1 cellular context compared by ENCODE assay signal in the genomic region with DNA sequence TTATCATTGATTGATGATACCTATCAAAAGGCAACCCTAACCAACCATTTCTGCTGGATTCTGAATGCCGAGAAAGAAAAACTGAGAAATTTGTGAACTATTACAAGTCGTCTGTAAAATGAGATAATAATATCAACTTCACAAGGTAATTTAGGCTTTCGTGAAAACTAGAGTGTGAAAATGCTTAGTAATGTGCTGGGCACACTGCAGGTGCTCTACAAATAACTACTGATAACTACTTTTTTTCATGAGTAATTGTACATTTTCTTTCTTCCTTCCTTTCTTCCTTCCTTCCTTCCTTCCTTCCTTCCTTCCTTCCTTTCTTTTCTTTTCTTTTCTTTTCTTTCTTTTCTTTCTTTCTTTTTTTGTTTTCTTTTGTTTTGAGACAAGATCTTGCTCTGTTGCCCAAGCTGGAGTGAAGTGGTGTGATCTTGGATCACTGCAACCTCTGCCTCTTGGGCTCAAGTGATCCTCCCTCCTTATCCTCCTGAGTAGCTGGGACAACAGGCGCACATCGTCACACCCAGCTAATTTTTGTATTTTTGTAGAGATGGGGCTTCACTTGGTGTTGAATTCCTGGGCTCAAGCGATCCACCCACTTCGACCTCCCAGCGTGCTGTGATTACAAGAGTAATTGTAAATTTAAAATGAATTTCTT.
A peak's percentile ranks its signal among the peaks of the same experiment; 100 is the strongest.
TF ChIP-seq lines count a peak whose summit lies in the region.

No MANE protein-coding gene starts in this region.

TF ChIP-seq in GM12878, 131 proteins besides CTCF, POLR2A, EP300 and RAD21:
- TF ChIP-seq ETV6 (conservative IDR thresholded peaks at IDR 0.05 in 1 of 2, IDR thresholded peaks at IDR 0.05 in 1 of 2; ENCODE audit: borderline replicate concordance in 1 of 2, low read depth in 1 of 2): peak in 1 of 2 experiments; percentile 52; a peak in 1 of 4 replicates
- TF ChIP-seq, protein P1, sequence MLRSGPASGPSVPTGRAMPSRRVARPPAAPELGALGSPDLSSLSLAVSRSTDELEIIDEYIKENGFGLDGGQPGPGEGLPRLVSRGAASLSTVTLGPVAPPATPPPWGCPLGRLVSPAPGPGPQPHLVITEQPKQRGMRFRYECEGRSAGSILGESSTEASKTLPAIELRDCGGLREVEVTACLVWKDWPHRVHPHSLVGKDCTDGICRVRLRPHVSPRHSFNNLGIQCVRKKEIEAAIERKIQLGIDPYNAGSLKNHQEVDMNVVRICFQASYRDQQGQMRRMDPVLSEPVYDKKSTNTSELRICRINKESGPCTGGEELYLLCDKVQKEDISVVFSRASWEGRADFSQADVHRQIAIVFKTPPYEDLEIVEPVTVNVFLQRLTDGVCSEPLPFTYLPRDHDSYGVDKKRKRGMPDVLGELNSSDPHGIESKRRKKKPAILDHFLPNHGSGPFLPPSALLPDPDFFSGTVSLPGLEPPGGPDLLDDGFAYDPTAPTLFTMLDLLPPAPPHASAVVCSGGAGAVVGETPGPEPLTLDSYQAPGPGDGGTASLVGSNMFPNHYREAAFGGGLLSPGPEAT (IDR thresholded peaks at IDR 0.05; ENCODE audit: low read depth): no peak
